ENCODE assay signal across 1 cellular context in the genomic region with DNA sequence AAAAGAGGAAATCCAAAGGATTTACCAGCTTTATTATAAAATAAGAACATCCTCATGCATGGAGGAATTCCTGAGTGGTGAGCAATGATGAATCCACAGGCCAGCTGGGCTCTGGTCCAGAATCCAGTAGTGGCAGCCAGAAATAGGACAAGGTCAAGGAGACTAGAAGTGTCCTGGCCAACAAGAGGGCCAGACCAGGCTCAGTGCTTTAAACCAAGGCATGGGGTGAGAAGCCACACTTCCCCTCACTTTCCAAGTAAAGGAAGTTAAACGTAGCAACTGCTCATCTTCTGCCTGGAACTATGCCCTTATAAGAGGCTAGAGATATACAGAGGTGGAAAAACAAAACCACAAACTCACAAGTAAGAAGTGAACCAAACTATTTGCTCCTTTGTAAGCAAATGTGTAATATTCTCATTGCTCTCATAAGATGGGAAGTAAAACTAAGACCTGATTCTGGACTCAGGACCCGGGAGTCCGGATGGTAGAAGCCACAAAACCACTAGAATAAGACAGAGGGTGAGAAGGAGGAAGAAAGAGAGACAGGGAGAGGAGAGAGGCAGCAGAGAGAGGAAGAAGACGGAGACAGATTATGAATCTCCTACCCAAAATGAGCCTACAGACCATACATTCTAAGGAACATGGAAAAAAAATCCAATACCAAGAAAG.
TF ChIP-seq lines count a peak whose summit lies in the region.

No MANE protein-coding gene starts in this region.

TF ChIP-seq in GM23338, 12 proteins besides CTCF, POLR2A, EP300 and RAD21 (continued from another document):
- TF ChIP-seq, protein P1, sequence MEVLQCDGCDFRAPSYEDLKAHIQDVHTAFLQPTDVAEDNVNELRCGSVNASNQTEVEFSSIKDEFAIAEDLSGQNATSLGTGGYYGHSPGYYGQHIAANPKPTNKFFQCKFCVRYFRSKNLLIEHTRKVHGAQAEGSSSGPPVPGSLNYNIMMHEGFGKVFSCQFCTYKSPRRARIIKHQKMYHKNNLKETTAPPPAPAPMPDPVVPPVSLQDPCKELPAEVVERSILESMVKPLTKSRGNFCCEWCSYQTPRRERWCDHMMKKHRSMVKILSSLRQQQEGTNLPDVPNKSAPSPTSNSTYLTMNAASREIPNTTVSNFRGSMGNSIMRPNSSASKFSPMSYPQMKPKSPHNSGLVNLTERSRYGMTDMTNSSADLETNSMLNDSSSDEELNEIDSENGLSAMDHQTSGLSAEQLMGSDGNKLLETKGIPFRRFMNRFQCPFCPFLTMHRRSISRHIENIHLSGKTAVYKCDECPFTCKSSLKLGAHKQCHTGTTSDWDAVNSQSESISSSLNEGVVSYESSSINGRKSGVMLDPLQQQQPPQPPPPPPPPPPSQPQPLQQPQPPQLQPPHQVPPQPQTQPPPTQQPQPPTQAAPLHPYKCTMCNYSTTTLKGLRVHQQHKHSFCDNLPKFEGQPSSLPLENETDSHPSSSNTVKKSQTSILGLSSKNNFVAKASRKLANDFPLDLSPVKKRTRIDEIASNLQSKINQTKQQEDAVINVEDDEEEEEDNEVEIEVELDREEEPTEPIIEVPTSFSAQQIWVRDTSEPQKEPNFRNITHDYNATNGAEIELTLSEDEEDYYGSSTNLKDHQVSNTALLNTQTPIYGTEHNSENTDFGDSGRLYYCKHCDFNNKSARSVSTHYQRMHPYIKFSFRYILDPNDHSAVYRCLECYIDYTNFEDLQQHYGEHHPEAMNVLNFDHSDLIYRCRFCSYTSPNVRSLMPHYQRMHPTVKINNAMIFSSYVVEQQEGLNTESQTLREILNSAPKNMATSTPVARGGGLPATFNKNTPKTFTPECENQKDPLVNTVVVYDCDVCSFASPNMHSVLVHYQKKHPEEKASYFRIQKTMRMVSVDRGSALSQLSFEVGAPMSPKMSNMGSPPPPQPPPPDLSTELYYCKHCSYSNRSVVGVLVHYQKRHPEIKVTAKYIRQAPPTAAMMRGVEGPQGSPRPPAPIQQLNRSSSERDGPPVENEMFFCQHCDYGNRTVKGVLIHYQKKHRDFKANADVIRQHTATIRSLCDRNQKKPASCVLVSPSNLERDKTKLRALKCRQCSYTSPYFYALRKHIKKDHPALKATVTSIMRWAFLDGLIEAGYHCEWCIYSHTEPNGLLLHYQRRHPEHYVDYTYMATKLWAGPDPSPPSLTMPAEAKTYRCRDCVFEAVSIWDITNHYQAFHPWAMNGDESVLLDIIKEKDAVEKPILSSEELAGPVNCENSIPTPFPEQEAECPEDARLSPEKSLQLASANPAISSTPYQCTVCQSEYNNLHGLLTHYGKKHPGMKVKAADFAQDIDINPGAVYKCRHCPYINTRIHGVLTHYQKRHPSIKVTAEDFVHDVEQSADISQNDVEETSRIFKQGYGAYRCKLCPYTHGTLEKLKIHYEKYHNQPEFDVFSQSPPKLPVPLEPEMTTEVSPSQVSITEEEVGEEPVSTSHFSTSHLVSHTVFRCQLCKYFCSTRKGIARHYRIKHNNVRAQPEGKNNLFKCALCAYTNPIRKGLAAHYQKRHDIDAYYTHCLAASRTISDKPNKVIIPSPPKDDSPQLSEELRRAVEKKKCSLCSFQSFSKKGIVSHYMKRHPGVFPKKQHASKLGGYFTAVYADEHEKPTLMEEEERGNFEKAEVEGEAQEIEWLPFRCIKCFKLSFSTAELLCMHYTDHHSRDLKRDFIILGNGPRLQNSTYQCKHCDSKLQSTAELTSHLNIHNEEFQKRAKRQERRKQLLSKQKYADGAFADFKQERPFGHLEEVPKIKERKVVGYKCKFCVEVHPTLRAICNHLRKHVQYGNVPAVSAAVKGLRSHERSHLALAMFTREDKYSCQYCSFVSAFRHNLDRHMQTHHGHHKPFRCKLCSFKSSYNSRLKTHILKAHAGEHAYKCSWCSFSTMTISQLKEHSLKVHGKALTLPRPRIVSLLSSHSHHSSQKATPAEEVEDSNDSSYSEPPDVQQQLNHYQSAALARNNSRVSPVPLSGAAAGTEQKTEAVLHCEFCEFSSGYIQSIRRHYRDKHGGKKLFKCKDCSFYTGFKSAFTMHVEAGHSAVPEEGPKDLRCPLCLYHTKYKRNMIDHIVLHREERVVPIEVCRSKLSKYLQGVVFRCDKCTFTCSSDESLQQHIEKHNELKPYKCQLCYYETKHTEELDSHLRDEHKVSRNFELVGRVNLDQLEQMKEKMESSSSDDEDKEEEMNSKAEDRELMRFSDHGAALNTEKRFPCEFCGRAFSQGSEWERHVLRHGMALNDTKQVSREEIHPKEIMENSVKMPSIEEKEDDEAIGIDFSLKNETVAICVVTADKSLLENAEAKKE (CRISPR knock-in tag; IDR thresholded peaks at IDR 0.05) = no peak
- TF ChIP-seq, protein P2, sequence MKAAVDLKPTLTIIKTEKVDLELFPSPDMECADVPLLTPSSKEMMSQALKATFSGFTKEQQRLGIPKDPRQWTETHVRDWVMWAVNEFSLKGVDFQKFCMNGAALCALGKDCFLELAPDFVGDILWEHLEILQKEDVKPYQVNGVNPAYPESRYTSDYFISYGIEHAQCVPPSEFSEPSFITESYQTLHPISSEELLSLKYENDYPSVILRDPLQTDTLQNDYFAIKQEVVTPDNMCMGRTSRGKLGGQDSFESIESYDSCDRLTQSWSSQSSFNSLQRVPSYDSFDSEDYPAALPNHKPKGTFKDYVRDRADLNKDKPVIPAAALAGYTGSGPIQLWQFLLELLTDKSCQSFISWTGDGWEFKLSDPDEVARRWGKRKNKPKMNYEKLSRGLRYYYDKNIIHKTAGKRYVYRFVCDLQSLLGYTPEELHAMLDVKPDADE (IDR thresholded peaks at IDR 0.05) = no peak
- TF ChIP-seq JUNB (IDR thresholded peaks at IDR 0.05; ENCODE audit: unreplicated experiment) (no peak), EZH2phosphoT487 (IDR thresholded peaks at IDR 0.05; ENCODE audit: unreplicated experiment) (no peak), STAT1 (IDR thresholded peaks at IDR 0.05; ENCODE audit: unreplicated experiment) (no peak)
